In the genomic region with DNA sequence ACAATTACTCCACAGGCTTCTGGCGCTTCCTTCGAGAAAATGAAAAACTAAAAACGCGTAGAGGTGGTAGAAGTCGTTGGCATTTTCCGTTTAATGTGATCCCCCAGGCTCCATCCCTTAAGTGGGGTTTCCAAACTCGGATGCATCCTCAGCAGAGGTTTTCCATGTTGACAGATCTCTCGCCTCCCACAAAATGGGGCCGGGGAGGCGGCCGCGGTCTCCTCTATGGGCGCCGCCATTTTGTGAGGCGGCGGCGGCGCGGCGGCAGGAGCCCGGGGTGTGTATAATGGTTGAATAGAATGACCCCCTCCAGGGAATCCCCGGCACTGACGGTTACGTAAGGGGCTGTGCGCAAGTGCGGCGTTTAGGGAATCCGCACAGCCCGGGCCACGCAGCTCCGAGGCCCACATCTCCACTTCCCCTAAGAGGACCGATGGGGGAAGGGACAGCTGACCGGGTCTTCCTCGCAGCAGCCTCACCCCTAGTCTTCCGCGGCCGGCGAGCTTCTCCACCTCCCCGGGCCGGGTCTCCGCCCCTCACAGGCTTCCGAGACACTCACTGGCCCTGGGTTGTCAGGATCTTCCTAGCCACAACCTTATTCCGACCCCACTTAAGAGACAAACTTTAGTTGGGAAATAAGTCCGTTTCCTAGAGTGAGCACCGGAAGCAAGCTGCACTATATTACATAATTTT, we compare ENCODE assay signal across 8 cellular contexts. TPM values are rescaled to one million over a fixed set of nuclear protein-coding genes. Genes with fewer than 3 reads are reported as not detected.
DNase-seq lines count a peak whose midpoint lies in the region; ATAC-seq and TF ChIP-seq lines count a peak whose summit lies in the region.

No MANE protein-coding gene starts in this region.

- intact Hi-C loops in activated T-helper 2 cell treated with anti-CD3 and anti-CD28 coated beads, Interferon-gamma antibody, Interleukin-2, Interleukin-4, amounts not matched to agents 10 μg/mL and 5 μg/mL and 100 μg/mL, durations not matched to agents 14 hours and 24 hours and 36 hours (cut with micrococcal nuclease): loop anchor here (1.0 to 10.0 kb wide), 8 partner anchors 57 to 1980 kb away; partner anchors contain the start of genes IRAK4, PUS7L, RPAP3 and SLC38A1

- peaks cover 32% of the 10 kb centered on the region for H3K4me1 Mint-ChIP-seq in activated T-helper 2 cell treated with anti-CD3 and anti-CD28 coated beads, Interferon-gamma antibody, Interleukin-2, Interleukin-4, amounts not matched to agents 10 μg/mL and 5 μg/mL and 100 μg/mL, durations not matched to agents 14 hours and 24 hours and 36 hours (ENCODE audit: low read depth)
- peaks cover 15 to 38% (median 23%) of the 10 kb centered on the region in 4 donors for H3K4me1 Mint-ChIP-seq in naive thymus-derived CD8-positive, alpha-beta T cell
- peaks cover 7 to 24% of the 10 kb centered on the region in 2 donors for H3K4me1 Mint-ChIP-seq in stimulated activated naive B cell treated with anti-CD40 and anti-IgM and Interleukin-4, amounts not matched to agents 10 μg/mL and 1 μg/mL and 100 μg/mL, for 72 hours

- peak overlapping the region; percentile 99 for H3K27ac Mint-ChIP-seq in activated T-helper 2 cell treated with anti-CD3 and anti-CD28 coated beads, Interferon-gamma antibody, Interleukin-2, Interleukin-4, amounts not matched to agents 10 μg/mL and 5 μg/mL and 100 μg/mL, durations not matched to agents 14 hours and 24 hours and 36 hours
- H3K27ac Mint-ChIP-seq in naive thymus-derived CD8-positive, alpha-beta T cell: peak overlapping the region; percentile 96 to 100 (median 98)
- H3K27ac Mint-ChIP-seq in stimulated activated naive B cell treated with anti-CD40 and anti-IgM and Interleukin-4, amounts not matched to agents 10 μg/mL and 1 μg/mL and 100 μg/mL, for 72 hours: peak overlapping the region; percentile 100

- DNase-seq in EL (peak; percentile 98), H4 (ENCODE audit: low spot score) (peak; percentile 94), LNCaP clone FGC (ENCODE audit: low read depth) (peak; percentile 95), RPMI8226 (peak; percentile 98), fibroblast of mammary gland (ENCODE audit: low read depth) (peak; percentile 96)
- DNase-seq in activated T-helper 2 cell treated with anti-CD3 and anti-CD28 coated beads, Interferon-gamma antibody, Interleukin-2, Interleukin-4, amounts not matched to agents 10 μg/mL and 5 μg/mL and 100 μg/mL, durations not matched to agents 14 hours and 24 hours and 36 hours (ENCODE audit: low spot score): peak; percentile 83
- peak; percentile 76 to 91 (median 86) for DNase-seq in naive thymus-derived CD8-positive, alpha-beta T cell
- peak; percentile 95 for DNase-seq in stimulated activated naive B cell treated with anti-CD40 and anti-IgM and Interleukin-4, amounts not matched to agents 10 μg/mL and 1 μg/mL and 100 μg/mL, for 72 hours

- peak overlapping the region; percentile 100 for H3K4me3 Mint-ChIP-seq in activated T-helper 2 cell treated with anti-CD3 and anti-CD28 coated beads, Interferon-gamma antibody, Interleukin-2, Interleukin-4, amounts not matched to agents 10 μg/mL and 5 μg/mL and 100 μg/mL, durations not matched to agents 14 hours and 24 hours and 36 hours (ENCODE audit: low read depth)
- H3K4me3 Mint-ChIP-seq in naive thymus-derived CD8-positive, alpha-beta T cell: peak overlapping the region; percentile 93 to 100 (median 100)
- peak overlapping the region; percentile 93 to 100 for H3K4me3 Mint-ChIP-seq in stimulated activated naive B cell treated with anti-CD40 and anti-IgM and Interleukin-4, amounts not matched to agents 10 μg/mL and 1 μg/mL and 100 μg/mL, for 72 hours

- H3K9me3 Mint-ChIP-seq in activated T-helper 2 cell treated with anti-CD3 and anti-CD28 coated beads, Interferon-gamma antibody, Interleukin-2, Interleukin-4, amounts not matched to agents 10 μg/mL and 5 μg/mL and 100 μg/mL, durations not matched to agents 14 hours and 24 hours and 36 hours: no peaks in the 10 kb centered on the region
- no peaks in the 10 kb centered on the region for H3K9me3 Mint-ChIP-seq in naive thymus-derived CD8-positive, alpha-beta T cell
- H3K9me3 Mint-ChIP-seq in stimulated activated naive B cell treated with anti-CD40 and anti-IgM and Interleukin-4, amounts not matched to agents 10 μg/mL and 1 μg/mL and 100 μg/mL, for 72 hours: no peaks in the 10 kb centered on the region

- no peak for TF ChIP-seq CTCF in LNCaP clone FGC (IDR thresholded peaks at IDR 0.05; ENCODE audit: control insufficient read depth, extremely low read depth, insufficient read depth)
- no peak for TF ChIP-seq CTCF in fibroblast of mammary gland (conservative IDR thresholded peaks at IDR 0.05; ENCODE audit: control insufficient read depth, insufficient read depth, low read depth, low read length)

- H3K4me3 ChIP-seq in LNCaP clone FGC (ENCODE audit: low read depth, low read length) (peak overlapping the region; percentile 98), fibroblast of mammary gland (ENCODE audit: control insufficient read depth, low read depth, low read length) (peak overlapping the region; percentile 91)

- POLR2A ChIA-PET in naive thymus-derived CD8-positive, alpha-beta T cell (lab: Charles Lee): interaction anchor here (0.7 to 6.5 kb wide), 16 partner anchors 8 to 541 kb away, joined by 3 to 62 read pairs (median 5); partner anchors contain the start of genes ANO6, SCAF11 and SLC38A1

- ATAC-seq in naive thymus-derived CD8-positive, alpha-beta T cell: peak; percentile 43 to 49
- ATAC-seq in stimulated activated naive B cell treated with anti-CD40 and anti-IgM and Interleukin-4, amounts not matched to agents 10 μg/mL and 1 μg/mL and 100 μg/mL, for 72 hours (replicated peaks): peak; percentile 65 to 68

- H3K36me3 Mint-ChIP-seq in activated T-helper 2 cell treated with anti-CD3 and anti-CD28 coated beads, Interferon-gamma antibody, Interleukin-2, Interleukin-4, amounts not matched to agents 10 μg/mL and 5 μg/mL and 100 μg/mL, durations not matched to agents 14 hours and 24 hours and 36 hours (ENCODE audit: low read depth): peaks cover 25% of the 10 kb centered on the region
- H3K36me3 Mint-ChIP-seq in naive thymus-derived CD8-positive, alpha-beta T cell: peaks cover 0 to 8% (median 0%) of the 10 kb centered on the region in 3 donors
- H3K36me3 Mint-ChIP-seq in stimulated activated naive B cell treated with anti-CD40 and anti-IgM and Interleukin-4, amounts not matched to agents 10 μg/mL and 1 μg/mL and 100 μg/mL, for 72 hours: peaks cover 6 to 9% of the 10 kb centered on the region in 2 donors

- H3K27me3 Mint-ChIP-seq in activated T-helper 2 cell treated with anti-CD3 and anti-CD28 coated beads, Interferon-gamma antibody, Interleukin-2, Interleukin-4, amounts not matched to agents 10 μg/mL and 5 μg/mL and 100 μg/mL, durations not matched to agents 14 hours and 24 hours and 36 hours (ENCODE audit: low read depth): no peaks in the 10 kb centered on the region
- no peaks in the 10 kb centered on the region for H3K27me3 Mint-ChIP-seq in naive thymus-derived CD8-positive, alpha-beta T cell
- H3K27me3 Mint-ChIP-seq in stimulated activated naive B cell treated with anti-CD40 and anti-IgM and Interleukin-4, amounts not matched to agents 10 μg/mL and 1 μg/mL and 100 μg/mL, for 72 hours: no peaks in the 10 kb centered on the region

RNA-seq across cellular contexts. Expression of gene ARID2, which starts 2.1 kb away (rescaled TPM):
- 12.1 and 12.8 TPM in 2 replicates for total RNA-seq in H4 (2014; rRNA removed; shearing (Covaris generic))
- total RNA-seq in activated T-helper 2 cell treated with anti-CD3 and anti-CD28 coated beads, Interferon-gamma antibody, Interleukin-2, Interleukin-4, amounts not matched to agents 10 μg/mL and 5 μg/mL and 100 μg/mL, durations not matched to agents 14 hours and 24 hours and 36 hours: 28.7 and 32.8 TPM in 2 replicates
- total RNA-seq in naive thymus-derived CD8-positive, alpha-beta T cell: 10 to 100 TPM; 39.7 to 44.0 TPM
- polyA plus RNA-seq in naive thymus-derived CD8-positive, alpha-beta T cell: 10 to 100 TPM in 1 of 3 donors, 1 to 10 TPM in 2; 5.8 to 10.3 (median 7.8) TPM

Comparison
In these comparisons a context has a peak if more than half of its experiments do, and no peak if none do; other contexts are left out.
1. Peak in every context shown above with its lines: DNase-seq, ATAC-seq and H3K4me3 ChIP-seq.